Comparison of ENCODE assay signal across 8 cellular contexts in the genomic region with DNA sequence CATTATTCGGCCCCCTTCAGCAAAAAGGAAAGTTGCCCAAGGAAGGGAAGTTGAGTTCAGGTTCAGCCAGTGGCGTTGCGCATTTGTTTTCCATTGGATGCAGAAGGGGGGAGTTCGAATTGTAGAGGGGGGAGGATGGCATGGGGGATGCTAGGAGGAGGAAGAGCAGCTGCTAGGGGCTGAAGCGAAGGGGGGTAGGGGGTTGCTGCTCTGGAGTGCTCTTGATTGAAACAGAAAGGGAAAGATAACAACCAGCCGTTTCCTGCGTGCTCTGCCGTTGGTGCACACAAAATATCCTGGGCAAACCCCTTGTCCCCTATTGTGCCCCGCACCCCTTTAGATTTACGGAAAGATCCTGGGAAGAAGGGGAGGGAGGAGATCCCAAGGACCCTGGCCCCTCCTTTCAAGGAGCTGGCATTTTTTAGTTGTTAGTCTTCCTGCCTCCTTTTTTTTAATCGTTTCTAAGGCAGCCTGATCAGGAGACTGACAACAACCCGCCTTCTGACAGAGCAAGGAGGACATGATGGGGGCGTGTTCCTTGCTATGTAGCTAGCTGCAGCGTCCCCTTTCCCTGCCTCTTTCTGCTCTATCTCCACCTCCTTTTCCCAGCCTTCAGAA. TPM values are rescaled to one million over a fixed set of nuclear protein-coding genes. Genes with fewer than 3 reads are reported as not detected.
DNase-seq lines count a peak whose midpoint lies in the region; ATAC-seq and TF ChIP-seq lines count a peak whose summit lies in the region.

No MANE protein-coding gene starts in this region.

- no peak for TF ChIP-seq POLR2A in Peyer's patch (IDR thresholded peaks at IDR 0.05)

- TF ChIP-seq CTCF in Peyer's patch (IDR thresholded peaks at IDR 0.05) = no peak
- TF ChIP-seq CTCF in upper lobe of right lung (IDR thresholded peaks at IDR 0.05) = no peak

- H3K4me3 ChIP-seq in CD4-positive, CD25-positive, alpha-beta regulatory T cell (ENCODE audit: low read depth, low read length) = peak overlapping the region; percentile 93
- H3K4me3 ChIP-seq in Peyer's patch = peak overlapping the region; percentile 92 to 95 (median 94)
- peak overlapping the region; percentile 94 for H3K4me3 ChIP-seq in upper lobe of right lung

- H3K27me3 ChIP-seq in CD4-positive, CD25-positive, alpha-beta regulatory T cell (ENCODE audit: control insufficient read depth, insufficient read depth, low read length) = no peaks in the 10 kb centered on the region
- H3K27me3 ChIP-seq in Peyer's patch = no peaks in the 10 kb centered on the region
- H3K27me3 ChIP-seq in upper lobe of right lung = no peaks in the 10 kb centered on the region

- peaks cover 19% of the 10 kb centered on the region for H3K27me3 Mint-ChIP-seq in CD4-positive, CD25-positive, alpha-beta regulatory T cell
- H3K27me3 Mint-ChIP-seq in activated naive CD4-positive, alpha-beta T cell treated with anti-CD3 and anti-CD28 coated beads for 36 hours (ENCODE audit: low read depth) = no peaks in the 10 kb centered on the region

- peaks cover 19% of the 10 kb centered on the region for H3K36me3 Mint-ChIP-seq in CD4-positive, CD25-positive, alpha-beta regulatory T cell
- peaks cover 14% of the 10 kb centered on the region for H3K36me3 Mint-ChIP-seq in activated naive CD4-positive, alpha-beta T cell treated with anti-CD3 and anti-CD28 coated beads for 36 hours (ENCODE audit: low read depth)

- ATAC-seq in CD4-positive, CD25-positive, alpha-beta regulatory T cell (ENCODE audit: low read depth in 2 of 2) = no peak
- ATAC-seq in upper lobe of right lung (no peak), GM21737 (IDR thresholded peaks at IDR 0.05; ENCODE audit: unreplicated experiment) (no peak)

- H3K4me1 ChIP-seq in CD4-positive, CD25-positive, alpha-beta regulatory T cell (ENCODE audit: control insufficient read depth, insufficient read depth, low read length, poor library complexity, severe bottlenecking) = peaks cover 69% of the 10 kb centered on the region
- H3K4me1 ChIP-seq in Peyer's patch (peaks cover 0 to 74% (median 7%) of the 10 kb centered on the region in 4 donors), upper lobe of right lung (peaks cover 54% of the 10 kb centered on the region)

- H3K27ac ChIP-seq in CD4-positive, CD25-positive, alpha-beta regulatory T cell (ENCODE audit: insufficient read depth, low read length, poor library complexity, severe bottlenecking) = peak overlapping the region; percentile 89
- H3K27ac ChIP-seq in Peyer's patch (peak overlapping the region; percentile 89 to 94 (median 91)), upper lobe of right lung (peak overlapping the region; percentile 78)

- H3K9me3 ChIP-seq in CD4-positive, CD25-positive, alpha-beta regulatory T cell (ENCODE audit: control insufficient read depth in 2 of 2, low read length in 2 of 2) = no peaks in the 10 kb centered on the region
- no peaks in the 10 kb centered on the region for H3K9me3 ChIP-seq in Peyer's patch
- no peaks in the 10 kb centered on the region for H3K9me3 ChIP-seq in upper lobe of right lung

- peaks cover 42 to 67% (median 55%) of the 10 kb centered on the region in 4 donors for H3K4me1 Mint-ChIP-seq in CD4-positive, CD25-positive, alpha-beta regulatory T cell
- peaks cover 52% of the 10 kb centered on the region for H3K4me1 Mint-ChIP-seq in activated naive CD4-positive, alpha-beta T cell treated with anti-CD3 and anti-CD28 coated beads for 36 hours (ENCODE audit: low read depth)

- H3K36me3 ChIP-seq in CD4-positive, CD25-positive, alpha-beta regulatory T cell (ENCODE audit: control insufficient read depth, insufficient read depth, low read length) = peaks cover 6% of the 10 kb centered on the region
- no peaks in the 10 kb centered on the region for H3K36me3 ChIP-seq in Peyer's patch
- no peaks in the 10 kb centered on the region for H3K36me3 ChIP-seq in upper lobe of right lung

- DNase-seq in CD4-positive, CD25-positive, alpha-beta regulatory T cell = peak; percentile 45 to 74 (median 70)
- DNase-seq in H4 (ENCODE audit: low spot score) (peak; percentile 64), Peyer's patch (peak in 2 of 3 donors; percentile 62 to 70), foreskin melanocyte (peak; percentile 78), occipital lobe (lab: John Stamatoyannopoulos, UW) (peak; percentile 25), upper lobe of right lung (no peak)
- DNase-seq in activated naive CD4-positive, alpha-beta T cell treated with anti-CD3 and anti-CD28 coated beads for 36 hours = peak; percentile 71

- intact Hi-C loops in activated naive CD4-positive, alpha-beta T cell treated with anti-CD3 and anti-CD28 coated beads for 36 hours (cut with micrococcal nuclease) = loop anchor here (1.0 to 10.0 kb wide), 7 partner anchors 24 to 489 kb away; a partner anchor contains a TSS
- intact Hi-C loops in upper lobe of right lung (cut with DNase I) = no loop called here

- peak overlapping the region; percentile 94 to 99 (median 96) for H3K4me3 Mint-ChIP-seq in CD4-positive, CD25-positive, alpha-beta regulatory T cell
- peak overlapping the region; percentile 88 for H3K4me3 Mint-ChIP-seq in activated naive CD4-positive, alpha-beta T cell treated with anti-CD3 and anti-CD28 coated beads for 36 hours

- H3K27ac Mint-ChIP-seq in CD4-positive, CD25-positive, alpha-beta regulatory T cell = peak overlapping the region; percentile 91 to 96 (median 95)
- H3K27ac Mint-ChIP-seq in activated naive CD4-positive, alpha-beta T cell treated with anti-CD3 and anti-CD28 coated beads for 36 hours = peak overlapping the region; percentile 98

- no peaks in the 10 kb centered on the region for H3K9me3 Mint-ChIP-seq in CD4-positive, CD25-positive, alpha-beta regulatory T cell
- no peaks in the 10 kb centered on the region for H3K9me3 Mint-ChIP-seq in activated naive CD4-positive, alpha-beta T cell treated with anti-CD3 and anti-CD28 coated beads for 36 hours

- CTCF ChIA-PET in activated naive CD4-positive, alpha-beta T cell treated with anti-CD3 and anti-CD28 coated beads for 36 hours (lab: Charles Lee) = interaction anchor here (0.7 to 1.6 kb wide), 2 partner anchors 10 to 97 kb away, joined by 5 to 6 read pairs; no protein-coding TSS in a partner anchor

RNA-seq across cellular contexts. Expression of a gene that starts 2.1 kb away (rescaled TPM):
- 179 TPM for total RNA-seq in CD4-positive, CD25-positive, alpha-beta regulatory T cell
- 10 to 100 TPM; 12.1 to 19.5 (median 18.2) TPM for polyA plus RNA-seq in CD4-positive, CD25-positive, alpha-beta regulatory T cell
- total RNA-seq in H4 (2014; rRNA removed; shearing (Covaris generic)) = 11.9 and 15.2 TPM in 2 replicates
- total RNA-seq in Peyer's patch = 100 to 1,000 TPM in 1 of 4 donors, 10 to 100 TPM in 3; 46.6 to 110 (median 74.3) TPM
- 10 to 100 TPM; 68.4 to 68.5 TPM for total RNA-seq in activated naive CD4-positive, alpha-beta T cell treated with anti-CD3 and anti-CD28 coated beads for 36 hours
- total RNA-seq in occipital lobe = 55.4 TPM
- 64.7 TPM for total RNA-seq in upper lobe of right lung

RNA-seq across cellular contexts. Expression of a gene that starts 37.0 kb away (rescaled TPM):
- total RNA-seq in CD4-positive, CD25-positive, alpha-beta regulatory T cell = 154 TPM
- polyA plus RNA-seq in CD4-positive, CD25-positive, alpha-beta regulatory T cell = 100 to 1,000 TPM; 578 to 706 (median 677) TPM
- total RNA-seq in H4 (2014; rRNA removed; shearing (Covaris generic)) = 59.3 and 94.8 TPM in 2 replicates
- total RNA-seq in Peyer's patch (10 to 100 TPM; 38.5 to 89.8 (median 51.6) TPM), occipital lobe (67.4 TPM), upper lobe of right lung (140 TPM)
- total RNA-seq in activated naive CD4-positive, alpha-beta T cell treated with anti-CD3 and anti-CD28 coated beads for 36 hours = 100 to 1,000 TPM; 279 to 284 TPM
